Comparison of ENCODE assay signal across 25 cellular contexts in genomic region chr2:75454221-75454620, GRCh38.
"Had no signal": no experiment of that assay in that cellular context is flagged by ENCODE, and none has a peak within 500 bp of the region (broad histone marks: within the 10 kb centered on the region; RNA-seq: fewer than 3 reads in every experiment).

No MANE protein-coding gene starts in this region.

- H3K36me3 ChIP-seq: breast epithelium, esophagus muscularis mucosa, heart left ventricle, spleen, thoracic aorta had no signal

- H2AFZ ChIP-seq: parathyroid adenoma had no signal

- H3K79me2 ChIP-seq: parathyroid adenoma had no signal

- ATAC-seq: activated naive CD4-positive, alpha-beta T cell treated with anti-CD3 and anti-CD28 coated beads, Interleukin-2, amount 50 U/mL, for 72 hours; activated T-cell treated with anti-CD3 and anti-CD28 coated beads, Interleukin-2, amount 50 U/mL, for 72 hours; foreskin keratinocyte; heart left ventricle; left lobe of liver; mucosa of descending colon; right cardiac atrium had no signal

- DNase-seq: activated CD4-positive, alpha-beta T cell treated with anti-CD3 and anti-CD28 coated beads for 4 hours; activated CD4-positive, alpha-beta T cell treated with anti-CD3 and anti-CD28 coated beads, Interleukin-2, amount 50 U/mL, for 4 hours; activated naive CD4-positive, alpha-beta T cell; activated T-cell treated with anti-CD3 and anti-CD28 coated beads for 4 hours; activated T-cell treated with anti-CD3 and anti-CD28 coated beads, Interleukin-2, amount 50 U/mL, for 72 hours; central memory CD4-positive, alpha-beta T cell; foreskin keratinocyte; heart left ventricle; hypothalamus; mucosa of descending colon; occipital lobe; right cardiac atrium; spleen; T-helper 1 cell; trophoblast cell had no signal

- H3K9me3 ChIP-seq: mucosa of descending colon, thoracic aorta had no signal

- H3K4me1 ChIP-seq: breast epithelium, esophagus muscularis mucosa, foreskin keratinocyte, heart left ventricle, parathyroid adenoma, spleen had no signal

- H3K27me3 ChIP-seq: breast epithelium, spleen had no signal

- FAIRE-seq: TTC549, urothelium cell line had no signal

- H3K4me3 ChIP-seq: breast epithelium, esophagus muscularis mucosa, heart left ventricle, lung, mucosa of descending colon, spleen, thoracic aorta had no signal

- H3K9ac ChIP-seq: parathyroid adenoma had no signal

- H3K27ac ChIP-seq: breast epithelium, esophagus muscularis mucosa, foreskin keratinocyte, heart left ventricle, parathyroid adenoma, spleen, thoracic aorta, VCaP had no signal
